8 cellular contexts compared by ENCODE assay signal in genomic region chr14:71103662-71104484, GRCh38.
A peak's percentile ranks its signal among the peaks of the same experiment; 100 is the strongest.
DNase-seq lines count a peak whose midpoint lies in the region; TF ChIP-seq lines count a peak whose summit lies in the region.

No MANE protein-coding gene starts in this region.

- no peak overlapping the region for H3K4me2 ChIP-seq in neural cell (ENCODE audit: low read length)

- H3K36me3 ChIP-seq in neural cell (ENCODE audit: insufficient read depth, low read length): no peaks in the 10 kb centered on the region
- peaks cover 19% of the 10 kb centered on the region for H3K36me3 ChIP-seq in MG63

- DNase-seq in SIG-M5 treated with dmso at 0.1 percent for 504 hours (lab: John Stamatoyannopoulos, UW; ENCODE audit: unreplicated experiment): peak; percentile 70
- no peak for DNase-seq in SIG-M5 (lab: John Stamatoyannopoulos, UW)
- DNase-seq in NAMALWA (ENCODE audit: low spot score): peak; percentile 69
- DNase-seq in SK-MEL-5 (ENCODE audit: low read depth, low spot score): peak; percentile 69
- DNase-seq in epithelial cell of prostate (ENCODE audit: low read depth, low spot score): peak; percentile 8
- DNase-seq in MG63: no peak
- DNase-seq in occipital lobe (lab: John Stamatoyannopoulos, UW): no peak

- H3K27me3 ChIP-seq in neural cell (ENCODE audit: insufficient read depth, low read depth, low read length) (no peaks in the 10 kb centered on the region), MG63 (no peaks in the 10 kb centered on the region)

- no peak for TF ChIP-seq EP300 in neural cell (conservative IDR thresholded peaks at IDR 0.05; ENCODE audit: poor library complexity, severe bottlenecking)

- H4K20me1 ChIP-seq in neural cell (ENCODE audit: insufficient read depth): no peaks in the 10 kb centered on the region

- in situ Hi-C loops in SK-MEL-5 (cut with HindIII; ENCODE audit: low pct_unique_long_range_greater_than_20kb, low sequenced_read_pairs): no loop called here

- H3K4me3 ChIP-seq in neural cell (ENCODE audit: low read length) (no peak overlapping the region), MG63 (no peak overlapping the region)

- H3K9me2 ChIP-seq in neural cell (ENCODE audit: insufficient read depth, low read length): no peaks in the 10 kb centered on the region

- no peaks in the 10 kb centered on the region for H3K79me2 ChIP-seq in neural cell (replicated peaks; ENCODE audit: insufficient read depth, low read length)

- no peak overlapping the region for H3K9ac ChIP-seq in neural cell (ENCODE audit: low read length)

- peak; percentile 76 for TF ChIP-seq CTCF in neural cell (IDR thresholded peaks at IDR 0.05; ENCODE audit: poor library complexity, severe bottlenecking)

- H3K9me3 ChIP-seq in neural cell (ENCODE audit: low read length) (no peaks in the 10 kb centered on the region), MG63 (no peaks in the 10 kb centered on the region)

- TF ChIP-seq RAD21 in neural cell (conservative IDR thresholded peaks at IDR 0.05): peak; percentile 73

- H3K27ac ChIP-seq in epithelial cell of prostate (no peak overlapping the region), neural cell (ENCODE audit: low read length) (no peak overlapping the region)

- no peaks in the 10 kb centered on the region for H3F3A ChIP-seq in neural cell (ENCODE audit: insufficient read depth, low read length, poor library complexity, severe bottlenecking)

- H2AFZ ChIP-seq in neural cell (ENCODE audit: low read depth, low read length): no peak overlapping the region

TF ChIP-seq in neural cell, 6 proteins besides CTCF, POLR2A, EP300 and RAD21:
- TF ChIP-seq SMC3 (conservative IDR thresholded peaks at IDR 0.05; ENCODE audit: poor library complexity) (peak; percentile 75), POLR2AphosphoS5 (IDR thresholded peaks at IDR 0.05) (no peak)

Comparison
In these comparisons a context has a peak if more than half of its experiments do, and no peak if none do; other contexts are left out.
1. DNase-seq: peak in SIG-M5 treated with dmso at 0.1 percent for 504 hours (single experiment), NAMALWA (single experiment), SK-MEL-5 (single experiment) and epithelial cell of prostate (single experiment); none in SIG-M5 (single experiment), MG63 (single experiment) and occipital lobe (single experiment).